ENCODE assay signal across 8 cellular contexts in the genomic region with DNA sequence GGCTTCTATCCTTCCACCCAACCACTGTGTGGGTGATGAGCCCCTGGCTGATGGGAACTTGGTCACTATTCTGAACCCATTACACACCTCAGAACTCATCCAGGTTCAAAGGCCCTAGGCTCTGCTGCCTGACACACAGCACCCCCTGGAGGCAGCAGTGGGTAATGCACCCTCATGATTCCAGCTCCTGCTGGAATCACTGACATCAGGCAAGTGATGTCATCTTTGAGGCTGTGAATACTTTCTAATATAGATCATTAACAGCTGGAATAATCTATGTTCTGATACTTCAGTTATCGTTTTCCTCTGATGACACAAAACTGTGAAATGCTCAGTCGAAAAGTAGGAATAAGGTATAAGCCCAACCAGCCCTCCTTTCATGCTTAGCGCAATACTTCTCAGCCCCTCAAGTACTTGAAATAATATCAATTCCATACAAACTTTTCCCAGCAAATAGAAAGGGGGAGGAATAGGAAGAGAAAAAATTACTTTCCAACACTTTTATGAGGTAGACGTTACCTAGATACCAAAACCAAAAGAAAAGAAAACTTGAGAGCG. TPM values are rescaled to one million over a fixed set of nuclear protein-coding genes. Genes with fewer than 3 reads are reported as not detected.
A peak's percentile ranks its signal among the peaks of the same experiment; 100 is the strongest.
DNase-seq lines count a peak whose midpoint lies in the region; ATAC-seq, FAIRE-seq and TF ChIP-seq lines count a peak whose summit lies in the region.

No MANE protein-coding gene starts in this region.

- no peaks in the 10 kb centered on the region for H3K36me3 Mint-ChIP-seq in T-helper 2 cell treated with Interferon-gamma antibody and Interleukin-4, amounts not matched to agents 5 μg/mL and 100 μg/mL, for 36 hours (ENCODE audit: low read depth)
- no peaks in the 10 kb centered on the region for H3K36me3 Mint-ChIP-seq in immature natural killer cell

- no peak for FAIRE-seq in GM12878 (lab: Jason Lieb, UNC)

- WGBS in GM12878 (ENCODE audit: insufficient coverage, insufficient replicate concordance, low lambda C conversion rate, missing lambda C conversion rate), result 74% methylated on average over 5 of the region's 5 CpGs

- intact Hi-C loops in GM12878 (cut with micrococcal nuclease; ENCODE audit: unreplicated experiment), result loop anchor here (1.0 kb wide), 1 partner anchor 293 kb away; no protein-coding TSS in a partner anchor

- SMC1A ChIA-PET in GM12878 (lab: Charles Lee; ENCODE audit: uncharacterized antibody, unreplicated experiment), result interaction anchor here (0.6 to 1.7 kb wide), 3 partner anchors 29 to 316 kb away, joined by 3 to 7 read pairs (median 3); no protein-coding TSS in a partner anchor

- H3K27me3 ChIP-seq in GM12878 (replicated peaks in 1 of 2; ENCODE audit: control insufficient read depth in 2 of 2, insufficient read depth in 2 of 2, low read length in 1 of 2), result no peaks in the 10 kb centered on the region; a peak in 2 of 4 replicates

- POLR2A ChIA-PET in GM12878 (lab: Charles Lee), result no interaction called here

- no peak overlapping the region for H2AFZ ChIP-seq in GM12878 (ENCODE audit: control insufficient read depth, low read depth, low read length)

- no peak overlapping the region for H3K27ac ChIP-seq in GM12878 (ENCODE audit: control insufficient read depth, insufficient read depth)

- in situ Hi-C loops in GM12878 (cut with MboI), result no loop called here

- RAD21 ChIA-PET in GM12878 (lab: Charles Lee; ENCODE audit: unreplicated experiment), result interaction anchor here (0.9 to 1.2 kb wide), 2 partner anchors 293 to 316 kb away, joined by 5 to 7 read pairs; no protein-coding TSS in a partner anchor

- no peak for TF ChIP-seq POLR2A in GM12878 (IDR thresholded peaks at IDR 0.05; ENCODE audit: low read depth, low read length)

- no peak overlapping the region for H3K4me2 ChIP-seq in GM12878 (ENCODE audit: control insufficient read depth, insufficient read depth)

- no peaks in the 10 kb centered on the region for H3K9me3 ChIP-seq in GM12878 (replicated peaks; ENCODE audit: control insufficient read depth, insufficient read depth, low read length)

- no TSS peak for BruUV-seq in GM12878 (replicated peaks; lab: Mats Ljungman, UMichigan)

- no peaks in the 10 kb centered on the region for H3K36me3 ChIP-seq in GM12878 (ENCODE audit: control insufficient read depth in 2 of 2, insufficient read depth in 2 of 2, low read length in 1 of 2)

- TF ChIP-seq CTCF in GM12878 (IDR thresholded peaks at IDR 0.05 in 2 of 3, conservative IDR thresholded peaks at IDR 0.05 in 1 of 3; ENCODE audit: control insufficient read depth in 2 of 3, extremely low read depth in 1 of 3, insufficient read depth in 1 of 3, low read depth in 3 of 3, low read length in 3 of 3), result peak; percentile 81 to 95 (median 94)

- peak; percentile 67 for TF ChIP-seq RAD21 in GM12878 (IDR thresholded peaks at IDR 0.05; ENCODE audit: insufficient read depth, low read depth, low read length)

- H4K20me1 ChIP-seq in GM12878 (ENCODE audit: control insufficient read depth, insufficient read depth), result no peaks in the 10 kb centered on the region

- CTCF ChIA-PET in GM12878 (lab: Yijun Ruan, JAX), result interaction anchor here (0.7 to 2.1 kb wide), 16 partner anchors 10 to 348 kb away, joined by 3 to 17 read pairs (median 4); a partner anchor contains a TSS

- no peak overlapping the region for H3K9ac ChIP-seq in GM12878 (ENCODE audit: control insufficient read depth, insufficient read depth, low read length)

- no peaks in the 10 kb centered on the region for H3K4me1 ChIP-seq in GM12878 (ENCODE audit: control insufficient read depth, insufficient read depth, low read length)

- no peak overlapping the region for H3K4me3 ChIP-seq in GM12878

- peaks cover 30% of the 10 kb centered on the region for H3K27me3 Mint-ChIP-seq in T-helper 2 cell treated with Interferon-gamma antibody and Interleukin-4, amounts not matched to agents 5 μg/mL and 100 μg/mL, for 36 hours (ENCODE audit: low read depth)
- H3K27me3 Mint-ChIP-seq in immature natural killer cell (ENCODE audit: low read depth in 3 of 3), result peaks cover 2 to 9% (median 8%) of the 10 kb centered on the region in 3 donors

- no peaks in the 10 kb centered on the region for H3K4me1 Mint-ChIP-seq in T-helper 2 cell treated with Interferon-gamma antibody and Interleukin-4, amounts not matched to agents 5 μg/mL and 100 μg/mL, for 36 hours (ENCODE audit: low read depth)
- no peaks in the 10 kb centered on the region for H3K4me1 Mint-ChIP-seq in immature natural killer cell

- H3K4me3 Mint-ChIP-seq in T-helper 2 cell treated with Interferon-gamma antibody and Interleukin-4, amounts not matched to agents 5 μg/mL and 100 μg/mL, for 36 hours, result no peak overlapping the region
- H3K4me3 Mint-ChIP-seq in immature natural killer cell, result no peak overlapping the region

- no peaks in the 10 kb centered on the region for H3K79me2 ChIP-seq in GM12878 (ENCODE audit: control insufficient read depth, insufficient read depth, low read length)

- DNase-seq in EL (peak; percentile 60), HK-2 (ENCODE audit: unreplicated experiment) (peak; percentile 75), GM12878 (ENCODE audit: low read depth, low spot score) (peak; percentile 9), immature natural killer cell (peak; percentile 11 to 42 (median 33))
- DNase-seq in T-helper 2 cell treated with Interferon-gamma antibody and Interleukin-4, amounts not matched to agents 5 μg/mL and 100 μg/mL, for 36 hours (ENCODE audit: low spot score), result peak; percentile 53
- peak; percentile 29 to 63 for DNase-seq in stimulated activated CD4-positive, alpha-beta T cell treated with anti-CD3 and anti-CD28 coated beads, Interleukin-1b, Interleukin-23, amount 100 ng/mL, for 1 hour (ENCODE audit: low read depth in 2 of 2)

- H3K27ac Mint-ChIP-seq in T-helper 2 cell treated with Interferon-gamma antibody and Interleukin-4, amounts not matched to agents 5 μg/mL and 100 μg/mL, for 36 hours, result no peak overlapping the region
- H3K27ac Mint-ChIP-seq in immature natural killer cell, result no peak overlapping the region

- no peak for TF ChIP-seq EP300 in GM12878 (IDR thresholded peaks at IDR 0.05; ENCODE audit: borderline replicate concordance in 1 of 2, control insufficient read depth in 1 of 2, low read depth in 2 of 2, low read length in 2 of 2)

- ATAC-seq in GM12878 (peak; percentile 81), GM21717 (IDR thresholded peaks at IDR 0.05; ENCODE audit: unreplicated experiment) (no peak), HG03521 (IDR thresholded peaks at IDR 0.05; ENCODE audit: unreplicated experiment) (no peak)

- no peaks in the 10 kb centered on the region for H3K9me3 Mint-ChIP-seq in T-helper 2 cell treated with Interferon-gamma antibody and Interleukin-4, amounts not matched to agents 5 μg/mL and 100 μg/mL, for 36 hours
- no peaks in the 10 kb centered on the region for H3K9me3 Mint-ChIP-seq in immature natural killer cell

RNA-seq across cellular contexts. Expression of a gene that starts 7.5 kb away (rescaled TPM):
- total RNA-seq in GM12878 (2013; cell fraction: nucleolus; rRNA removed), result not detected in 2 replicates
- not detected in 2 replicates for total RNA-seq in GM12878 (2014; rRNA removed)
- not detected in 2 replicates for total RNA-seq in GM12878 (2014; rRNA removed; fragmentation: Illumina TruSeq; extraction: Trizol)
- not detected in 2 replicates for total RNA-seq in GM12878 (2021)
- not detected for polyA plus RNA-seq in GM12878 (2011; ENCODE audit: low read depth)
- not detected in 2 replicates for polyA plus RNA-seq in GM12878 (2011; rRNA removed)
- not detected in 2 replicates for polyA plus RNA-seq in GM12878 (2011; cell fraction: cytosol; rRNA removed)
- polyA plus RNA-seq in GM12878 (2011; cell fraction: nucleus; rRNA removed), result not detected in 2 replicates
- polyA plus RNA-seq in GM12878 (2012), result not detected in 2 replicates
- polyA plus RNA-seq in GM12878 (2014; fragmentation: Illumina TruSeq; extraction: Trizol), result not detected in 2 replicates
- not detected for polyA plus RNA-seq in GM12878 (2014; fragmentation: Nextera tagmentation; extraction: Ambion mirVana)
- not detected in 2 replicates for polyA plus RNA-seq in GM12878 (2014; rRNA removed)
- not detected for polyA plus RNA-seq in GM12878 (2016; fragmentation: Nextera tagmentation; extraction: Ambion mirVana)
- not detected in 2 replicates for polyA minus RNA-seq in GM12878 (2011; rRNA and poly(A)+ RNA removed)
- polyA minus RNA-seq in GM12878 (2011; cell fraction: cytosol; rRNA and poly(A)+ RNA removed), result not detected in 2 replicates
- polyA minus RNA-seq in GM12878 (2011; cell fraction: nucleus; rRNA and poly(A)+ RNA removed), result not detected in 2 replicates
- polyA plus RNA-seq in immature natural killer cell, result not detected

RNA-seq across cellular contexts. Expression of a gene that starts 18.4 kb away (rescaled TPM):
- not detected in 2 replicates for total RNA-seq in GM12878 (2013; cell fraction: nucleolus; rRNA removed)
- total RNA-seq in GM12878 (2014; rRNA removed) (not detected in 2 replicates), GM12878 (2014; rRNA removed; fragmentation: Illumina TruSeq; extraction: Trizol) (not detected in 2 replicates), GM12878 (2021) (not detected in 2 replicates)
- polyA plus RNA-seq in GM12878 (2011; ENCODE audit: low read depth), result not detected
- polyA plus RNA-seq in GM12878 (2011; rRNA removed) (not detected in 2 replicates), GM12878 (2014; fragmentation: Illumina TruSeq; extraction: Trizol) (not detected in 2 replicates), GM12878 (2014; fragmentation: Nextera tagmentation; extraction: Ambion mirVana) (not detected), GM12878 (2014; rRNA removed) (not detected in 2 replicates), GM12878 (2016; fragmentation: Nextera tagmentation; extraction: Ambion mirVana) (not detected), immature natural killer cell (not detected)
- not detected in 2 replicates for polyA plus RNA-seq in GM12878 (2011; cell fraction: cytosol; rRNA removed)
- not detected in 2 replicates for polyA plus RNA-seq in GM12878 (2011; cell fraction: nucleus; rRNA removed)
- not detected in 2 replicates for polyA plus RNA-seq in GM12878 (2012)
- not detected in 2 replicates for polyA minus RNA-seq in GM12878 (2011; rRNA and poly(A)+ RNA removed)
- not detected in 2 replicates for polyA minus RNA-seq in GM12878 (2011; cell fraction: cytosol; rRNA and poly(A)+ RNA removed)
- not detected in 2 replicates for polyA minus RNA-seq in GM12878 (2011; cell fraction: nucleus; rRNA and poly(A)+ RNA removed)

RNA-seq across cellular contexts. Expression of a gene that starts 40.7 kb away (rescaled TPM):
- total RNA-seq in GM12878 (2013; cell fraction: nucleolus; rRNA removed), result not detected in 2 replicates
- not detected in 2 replicates for total RNA-seq in GM12878 (2014; rRNA removed)
- not detected in 2 replicates for total RNA-seq in GM12878 (2014; rRNA removed; fragmentation: Illumina TruSeq; extraction: Trizol)
- not detected in 2 replicates for total RNA-seq in GM12878 (2021)
- polyA plus RNA-seq in GM12878 (2011; ENCODE audit: low read depth), result not detected
- polyA plus RNA-seq in GM12878 (2011; rRNA removed), result not detected in 2 replicates
- not detected in 2 replicates for polyA plus RNA-seq in GM12878 (2011; cell fraction: cytosol; rRNA removed)
- not detected in 2 replicates for polyA plus RNA-seq in GM12878 (2011; cell fraction: nucleus; rRNA removed)
- polyA plus RNA-seq in GM12878 (2012), result not detected in 2 replicates
- polyA plus RNA-seq in GM12878 (2014; fragmentation: Illumina TruSeq; extraction: Trizol), result not detected in 2 replicates
- polyA plus RNA-seq in GM12878 (2014; fragmentation: Nextera tagmentation; extraction: Ambion mirVana), result not detected
- not detected in 2 replicates for polyA plus RNA-seq in GM12878 (2014; rRNA removed)
- polyA plus RNA-seq in GM12878 (2016; fragmentation: Nextera tagmentation; extraction: Ambion mirVana), result not detected
- polyA minus RNA-seq in GM12878 (2011; rRNA and poly(A)+ RNA removed), result not detected in 2 replicates
- polyA minus RNA-seq in GM12878 (2011; cell fraction: cytosol; rRNA and poly(A)+ RNA removed), result not detected in 2 replicates
- polyA minus RNA-seq in GM12878 (2011; cell fraction: nucleus; rRNA and poly(A)+ RNA removed), result not detected in 2 replicates
- not detected for polyA plus RNA-seq in immature natural killer cell

RNA-seq across cellular contexts. Expression of a gene that starts 43.4 kb away (rescaled TPM):
- not detected in 2 replicates for total RNA-seq in GM12878 (2013; cell fraction: nucleolus; rRNA removed)
- not detected in 2 replicates for total RNA-seq in GM12878 (2014; rRNA removed)
- total RNA-seq in GM12878 (2014; rRNA removed; fragmentation: Illumina TruSeq; extraction: Trizol), result not detected in 2 replicates
- total RNA-seq in GM12878 (2021), result not detected in 2 replicates
- polyA plus RNA-seq in GM12878 (2011; ENCODE audit: low read depth), result not detected
- not detected in 2 replicates for polyA plus RNA-seq in GM12878 (2011; rRNA removed)
- not detected in 2 replicates for polyA plus RNA-seq in GM12878 (2011; cell fraction: cytosol; rRNA removed)
- polyA plus RNA-seq in GM12878 (2011; cell fraction: nucleus; rRNA removed), result not detected in 2 replicates
- polyA plus RNA-seq in GM12878 (2012), result not detected in 2 replicates
- polyA plus RNA-seq in GM12878 (2014; fragmentation: Illumina TruSeq; extraction: Trizol), result not detected in 2 replicates
- polyA plus RNA-seq in GM12878 (2014; fragmentation: Nextera tagmentation; extraction: Ambion mirVana), result not detected
- not detected in 2 replicates for polyA plus RNA-seq in GM12878 (2014; rRNA removed)
- not detected for polyA plus RNA-seq in GM12878 (2016; fragmentation: Nextera tagmentation; extraction: Ambion mirVana)
- polyA minus RNA-seq in GM12878 (2011; rRNA and poly(A)+ RNA removed), result not detected in 2 replicates
- polyA minus RNA-seq in GM12878 (2011; cell fraction: cytosol; rRNA and poly(A)+ RNA removed), result not detected in 2 replicates
- not detected in 2 replicates for polyA minus RNA-seq in GM12878 (2011; cell fraction: nucleus; rRNA and poly(A)+ RNA removed)
- not detected for polyA plus RNA-seq in immature natural killer cell

Comparison
In these comparisons a context has a peak if more than half of its experiments do, and no peak if none do; other contexts are left out.
1. DNase-seq: peak in every context shown above with its lines; median percentile 75 in HK-2; 60 in EL; 53 in T-helper 2 cell treated with Interferon-gamma antibody and Interleukin-4, amounts not matched to agents 5 μg/mL and 100 μg/mL, for 36 hours; 46 in stimulated activated CD4-positive, alpha-beta T cell treated with anti-CD3 and anti-CD28 coated beads, Interleukin-1b, Interleukin-23, amount 100 ng/mL, for 1 hour; 33 in immature natural killer cell; 9 in GM12878.